ENCODE assay signal across 1 cellular context in genomic region chr19:38618590-38619360, GRCh38.
TF ChIP-seq lines count a peak whose summit lies in the region.

Gene EIF3K (plus strand): TSS chr19:38619188. CDS start chr19:38619269, 81 bp downstream.

TF ChIP-seq in GM12878, 131 proteins besides CTCF, POLR2A, EP300 and RAD21 (continued from another document):
- TF ChIP-seq SUZ12 (IDR thresholded peaks at IDR 0.05; ENCODE audit: unreplicated experiment) (no peak), ZBTB40 (IDR thresholded peaks at IDR 0.05; ENCODE audit: borderline replicate concordance) (peak; percentile 91), BMI1 (IDR thresholded peaks at IDR 0.05; ENCODE audit: borderline replicate concordance) (no peak), GABPA (IDR thresholded peaks at IDR 0.05; ENCODE audit: low read depth) (peak; percentile 93), PML (IDR thresholded peaks at IDR 0.05; ENCODE audit: low read length) (peak; percentile 91), RFX5 (IDR thresholded peaks at IDR 0.05; ENCODE audit: low read depth, low read length) (0 out of 2 replicates have a peak, but pooled peaks have one; percentile 45), ZBTB4 (CRISPR knock-in tag; IDR thresholded peaks at IDR 0.05) (no peak), IKZF2 (IDR thresholded peaks at IDR 0.05) (peak; percentile 9 to 19; a peak in 1 of 4 replicates), FOXK2 (IDR thresholded peaks at IDR 0.05) (peak; percentile 52; the same call in 1 of the 2 replicates), YY1 (IDR thresholded peaks at IDR 0.05; ENCODE audit: low read depth, low read length) (peak; percentile 32; the same call in 1 of the 2 replicates), USF1 (IDR thresholded peaks at IDR 0.05; ENCODE audit: borderline replicate concordance, extremely low read length, insufficient read depth, low read depth, low read length) (peak; percentile 93), ETV6 (conservative IDR thresholded peaks at IDR 0.05 in 1 of 2, IDR thresholded peaks at IDR 0.05 in 1 of 2; ENCODE audit: borderline replicate concordance in 1 of 2, low read depth in 1 of 2) (peak in 1 of 2 experiments; percentile 86; a peak in 2 of 4 replicates), JUNB (IDR thresholded peaks at IDR 0.05) (no peak), HCFC1 (IDR thresholded peaks at IDR 0.05; ENCODE audit: low read length) (peak; percentile 69), RBBP5 (conservative IDR thresholded peaks at IDR 0.05) (no peak), NR2C2 (IDR thresholded peaks at IDR 0.05; ENCODE audit: borderline replicate concordance, control insufficient read depth, insufficient read length, low read depth) (no peak), SUPT20H (IDR thresholded peaks at IDR 0.05; ENCODE audit: borderline replicate concordance, control insufficient read depth, low read depth, low read length) (no peak), CREM (IDR thresholded peaks at IDR 0.05; ENCODE audit: low read depth) (peak; percentile 89), STAT3 (IDR thresholded peaks at IDR 0.05; ENCODE audit: low read depth, low read length) (peak; percentile 33; the same call in 1 of the 2 replicates), ZNF687 (IDR thresholded peaks at IDR 0.05) (peak; percentile 28; the same call in 1 of the 2 replicates), SIX5 (IDR thresholded peaks at IDR 0.05; ENCODE audit: low read depth, low read length, severe bottlenecking) (peak; percentile 35), BACH1 (IDR thresholded peaks at IDR 0.05; ENCODE audit: borderline replicate concordance) (no peak), ZZZ3 (IDR thresholded peaks at IDR 0.05; ENCODE audit: control insufficient read depth, insufficient read length, low read depth) (no peak), TAF1 (IDR thresholded peaks at IDR 0.05; ENCODE audit: borderline replicate concordance, low read depth, low read length) (peak; percentile 75), MXI1 (IDR thresholded peaks at IDR 0.05; ENCODE audit: low read depth, low read length) (peak; percentile 100)
TF ChIP-seq in GM12878: peak in this region for 51.
